In the genomic region with DNA sequence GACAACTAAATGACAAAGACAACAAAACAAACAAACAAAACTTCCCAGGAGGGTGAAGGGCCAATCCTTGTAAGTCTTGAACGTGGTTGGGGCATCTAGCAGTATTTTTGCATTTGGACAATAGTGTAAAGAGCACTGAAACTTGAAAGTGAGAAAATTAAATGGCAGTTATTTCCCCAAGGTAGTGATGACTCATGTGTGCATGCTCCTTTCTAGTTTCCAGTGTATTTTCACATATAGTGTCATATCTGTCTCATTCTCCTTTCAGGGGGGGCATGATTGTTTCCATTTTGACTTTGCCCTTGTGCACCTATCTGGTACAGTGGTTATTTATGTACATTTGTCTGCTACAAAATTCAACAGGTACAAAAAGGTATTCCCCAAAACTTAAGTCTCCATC, we compare ENCODE assay signal across 12 cellular contexts. TPM values are rescaled to one million over a fixed set of nuclear protein-coding genes. Genes with fewer than 3 reads are reported as not detected.
DNase-seq lines count a peak whose midpoint lies in the region; ATAC-seq and TF ChIP-seq lines count a peak whose summit lies in the region.
"Had no signal": no experiment of that assay in that cellular context is flagged by ENCODE, and none has a peak within 500 bp of the region (broad histone marks: within the 10 kb centered on the region; RNA-seq: fewer than 3 reads in every experiment).

No MANE protein-coding gene starts in this region.

- H3K27me3 Mint-ChIP-seq in activated T-helper 17 cell treated with anti-CD3 and anti-CD28 coated beads, Interleukin-2, amount 50 U/mL, for 72 hours = peaks cover 2% of the 10 kb centered on the region
- peaks cover 6% of the 10 kb centered on the region for H3K27me3 Mint-ChIP-seq in endothelial cell (ENCODE audit: unreplicated experiment)

- ATAC-seq in GM18517 (IDR thresholded peaks at IDR 0.05; ENCODE audit: unreplicated experiment) (peak; percentile 94), GM19467 (IDR thresholded peaks at IDR 0.05; ENCODE audit: unreplicated experiment) (peak; percentile 79), HG03045 (IDR thresholded peaks at IDR 0.05; ENCODE audit: unreplicated experiment) (peak; percentile 92), left cardiac atrium (no peak)
- ATAC-seq in activated T-helper 17 cell treated with anti-CD3 and anti-CD28 coated beads, Interleukin-2, amount 50 U/mL, for 72 hours (replicated peaks) = peak; percentile 86

- peaks cover 3% of the 10 kb centered on the region for H3K9me3 Mint-ChIP-seq in activated T-helper 17 cell treated with anti-CD3 and anti-CD28 coated beads, Interleukin-2, amount 50 U/mL, for 72 hours
- H3K9me3 Mint-ChIP-seq in endothelial cell (ENCODE audit: unreplicated experiment) = no peaks in the 10 kb centered on the region

- TF ChIP-seq CTCF in endothelial cell (IDR thresholded peaks at IDR 0.05; ENCODE audit: unreplicated experiment) = no peak

- no peak for DNase-seq in left cardiac atrium
- no peak for DNase-seq in NCI-H2081 treated with DMSO at 0.1 percent for 48 hours (lab: John Stamatoyannopoulos, UW)
- no peak for DNase-seq in endothelial cell (ENCODE audit: low spot score)
- no peak for DNase-seq in caudate nucleus (lab: John Stamatoyannopoulos, UW)
- DNase-seq: activated effector memory CD4-positive, alpha-beta T cell treated with anti-CD3 and anti-CD28 coated beads, Interleukin-2, amount 50 U/mL, for 16 hours; DMS153; effector memory CD4-positive, alpha-beta T cell; ovary had no signal

- H3K27ac Mint-ChIP-seq in activated T-helper 17 cell treated with anti-CD3 and anti-CD28 coated beads, Interleukin-2, amount 50 U/mL, for 72 hours = peak overlapping the region; percentile 54
- H3K27ac Mint-ChIP-seq in endothelial cell (ENCODE audit: unreplicated experiment) = no peak overlapping the region

- no peak overlapping the region for H3K4me3 Mint-ChIP-seq in activated T-helper 17 cell treated with anti-CD3 and anti-CD28 coated beads, Interleukin-2, amount 50 U/mL, for 72 hours
- no peak overlapping the region for H3K4me3 Mint-ChIP-seq in endothelial cell (ENCODE audit: unreplicated experiment)

- H3K4me1 Mint-ChIP-seq in activated T-helper 17 cell treated with anti-CD3 and anti-CD28 coated beads, Interleukin-2, amount 50 U/mL, for 72 hours = peaks cover 30% of the 10 kb centered on the region
- H3K4me1 Mint-ChIP-seq in endothelial cell (ENCODE audit: unreplicated experiment) = peaks cover 33% of the 10 kb centered on the region

- intact Hi-C loops in left cardiac atrium (cut with DNase I) = no loop called here

- no peak overlapping the region for H3K27ac ChIP-seq in caudate nucleus (ENCODE audit: low read depth, low read length)
- H3K27ac ChIP-seq: ovary had no signal

- no peaks in the 10 kb centered on the region for H3K36me3 Mint-ChIP-seq in activated T-helper 17 cell treated with anti-CD3 and anti-CD28 coated beads, Interleukin-2, amount 50 U/mL, for 72 hours (ENCODE audit: low read depth)
- H3K36me3 Mint-ChIP-seq in endothelial cell (ENCODE audit: low read depth, unreplicated experiment) = peaks cover 8% of the 10 kb centered on the region

RNA-seq across cellular contexts. Expression of a gene that starts 39.5 kb away (rescaled TPM):
- total RNA-seq in activated T-helper 17 cell treated with anti-CD3 and anti-CD28 coated beads, Interleukin-2, amount 50 U/mL, for 72 hours = 10 to 100 TPM in 1 of 2 donors, 1 to 10 TPM in 1; 7.7 to 21.5 TPM
- total RNA-seq in left cardiac atrium (10 to 100 TPM; 44.7 to 47.0 TPM), endothelial cell (ENCODE audit: unreplicated experiment) (36.4 TPM)

Comparison
In these comparisons a context has a peak if more than half of its experiments do, and no peak if none do; other contexts are left out.
1. ATAC-seq: peak in GM18517 (single experiment), GM19467 (single experiment), HG03045 (single experiment) and activated T-helper 17 cell treated with anti-CD3 and anti-CD28 coated beads, Interleukin-2, amount 50 U/mL, for 72 hours (single experiment); none in left cardiac atrium (0 of 2).